ENCODE assay signal across 2 cellular contexts in the genomic region with DNA sequence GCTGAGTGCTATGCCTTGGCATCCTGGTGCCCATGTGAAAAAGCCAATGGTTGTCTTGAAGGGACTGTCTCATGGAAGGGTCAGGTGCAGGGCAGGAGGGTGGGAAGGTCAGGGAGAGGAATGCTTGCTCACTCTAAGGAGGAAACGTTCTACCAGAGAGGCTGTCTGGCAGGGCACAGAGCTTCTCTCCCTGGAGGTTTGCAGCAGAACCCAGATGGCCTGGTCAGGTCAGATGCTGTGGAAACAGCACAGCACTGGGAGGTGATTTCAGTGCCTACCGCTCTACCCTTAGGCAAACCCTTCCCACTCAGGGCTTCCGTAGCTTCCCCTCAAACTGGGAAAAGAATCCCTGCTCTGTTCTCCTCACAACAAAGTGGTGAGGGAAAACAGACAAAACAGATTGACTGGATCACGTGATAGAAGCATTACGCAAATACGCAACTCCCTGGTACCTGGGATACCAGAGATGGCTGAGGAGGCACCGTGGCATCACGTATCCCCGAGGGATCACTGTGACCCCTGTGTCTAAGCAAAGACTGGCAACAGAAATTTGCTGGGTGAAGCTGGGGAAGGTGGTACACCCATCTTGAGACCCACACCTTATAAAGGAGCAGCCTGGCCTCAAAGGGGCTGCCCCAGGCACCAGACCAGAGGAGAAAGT.
TF ChIP-seq lines count a peak whose summit lies in the region.

No MANE protein-coding gene starts in this region.

TF ChIP-seq in GM23338, 12 proteins besides CTCF, POLR2A, EP300 and RAD21 (continued from another document):
- TF ChIP-seq, protein P1, sequence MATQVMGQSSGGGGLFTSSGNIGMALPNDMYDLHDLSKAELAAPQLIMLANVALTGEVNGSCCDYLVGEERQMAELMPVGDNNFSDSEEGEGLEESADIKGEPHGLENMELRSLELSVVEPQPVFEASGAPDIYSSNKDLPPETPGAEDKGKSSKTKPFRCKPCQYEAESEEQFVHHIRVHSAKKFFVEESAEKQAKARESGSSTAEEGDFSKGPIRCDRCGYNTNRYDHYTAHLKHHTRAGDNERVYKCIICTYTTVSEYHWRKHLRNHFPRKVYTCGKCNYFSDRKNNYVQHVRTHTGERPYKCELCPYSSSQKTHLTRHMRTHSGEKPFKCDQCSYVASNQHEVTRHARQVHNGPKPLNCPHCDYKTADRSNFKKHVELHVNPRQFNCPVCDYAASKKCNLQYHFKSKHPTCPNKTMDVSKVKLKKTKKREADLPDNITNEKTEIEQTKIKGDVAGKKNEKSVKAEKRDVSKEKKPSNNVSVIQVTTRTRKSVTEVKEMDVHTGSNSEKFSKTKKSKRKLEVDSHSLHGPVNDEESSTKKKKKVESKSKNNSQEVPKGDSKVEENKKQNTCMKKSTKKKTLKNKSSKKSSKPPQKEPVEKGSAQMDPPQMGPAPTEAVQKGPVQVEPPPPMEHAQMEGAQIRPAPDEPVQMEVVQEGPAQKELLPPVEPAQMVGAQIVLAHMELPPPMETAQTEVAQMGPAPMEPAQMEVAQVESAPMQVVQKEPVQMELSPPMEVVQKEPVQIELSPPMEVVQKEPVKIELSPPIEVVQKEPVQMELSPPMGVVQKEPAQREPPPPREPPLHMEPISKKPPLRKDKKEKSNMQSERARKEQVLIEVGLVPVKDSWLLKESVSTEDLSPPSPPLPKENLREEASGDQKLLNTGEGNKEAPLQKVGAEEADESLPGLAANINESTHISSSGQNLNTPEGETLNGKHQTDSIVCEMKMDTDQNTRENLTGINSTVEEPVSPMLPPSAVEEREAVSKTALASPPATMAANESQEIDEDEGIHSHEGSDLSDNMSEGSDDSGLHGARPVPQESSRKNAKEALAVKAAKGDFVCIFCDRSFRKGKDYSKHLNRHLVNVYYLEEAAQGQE (IDR thresholded peaks at IDR 0.05; ENCODE audit: unreplicated experiment) = no peak
- TF ChIP-seq JUNB (IDR thresholded peaks at IDR 0.05; ENCODE audit: unreplicated experiment) = no peak
- TF ChIP-seq EZH2phosphoT487 (IDR thresholded peaks at IDR 0.05; ENCODE audit: unreplicated experiment) = no peak
- TF ChIP-seq, protein P2, sequence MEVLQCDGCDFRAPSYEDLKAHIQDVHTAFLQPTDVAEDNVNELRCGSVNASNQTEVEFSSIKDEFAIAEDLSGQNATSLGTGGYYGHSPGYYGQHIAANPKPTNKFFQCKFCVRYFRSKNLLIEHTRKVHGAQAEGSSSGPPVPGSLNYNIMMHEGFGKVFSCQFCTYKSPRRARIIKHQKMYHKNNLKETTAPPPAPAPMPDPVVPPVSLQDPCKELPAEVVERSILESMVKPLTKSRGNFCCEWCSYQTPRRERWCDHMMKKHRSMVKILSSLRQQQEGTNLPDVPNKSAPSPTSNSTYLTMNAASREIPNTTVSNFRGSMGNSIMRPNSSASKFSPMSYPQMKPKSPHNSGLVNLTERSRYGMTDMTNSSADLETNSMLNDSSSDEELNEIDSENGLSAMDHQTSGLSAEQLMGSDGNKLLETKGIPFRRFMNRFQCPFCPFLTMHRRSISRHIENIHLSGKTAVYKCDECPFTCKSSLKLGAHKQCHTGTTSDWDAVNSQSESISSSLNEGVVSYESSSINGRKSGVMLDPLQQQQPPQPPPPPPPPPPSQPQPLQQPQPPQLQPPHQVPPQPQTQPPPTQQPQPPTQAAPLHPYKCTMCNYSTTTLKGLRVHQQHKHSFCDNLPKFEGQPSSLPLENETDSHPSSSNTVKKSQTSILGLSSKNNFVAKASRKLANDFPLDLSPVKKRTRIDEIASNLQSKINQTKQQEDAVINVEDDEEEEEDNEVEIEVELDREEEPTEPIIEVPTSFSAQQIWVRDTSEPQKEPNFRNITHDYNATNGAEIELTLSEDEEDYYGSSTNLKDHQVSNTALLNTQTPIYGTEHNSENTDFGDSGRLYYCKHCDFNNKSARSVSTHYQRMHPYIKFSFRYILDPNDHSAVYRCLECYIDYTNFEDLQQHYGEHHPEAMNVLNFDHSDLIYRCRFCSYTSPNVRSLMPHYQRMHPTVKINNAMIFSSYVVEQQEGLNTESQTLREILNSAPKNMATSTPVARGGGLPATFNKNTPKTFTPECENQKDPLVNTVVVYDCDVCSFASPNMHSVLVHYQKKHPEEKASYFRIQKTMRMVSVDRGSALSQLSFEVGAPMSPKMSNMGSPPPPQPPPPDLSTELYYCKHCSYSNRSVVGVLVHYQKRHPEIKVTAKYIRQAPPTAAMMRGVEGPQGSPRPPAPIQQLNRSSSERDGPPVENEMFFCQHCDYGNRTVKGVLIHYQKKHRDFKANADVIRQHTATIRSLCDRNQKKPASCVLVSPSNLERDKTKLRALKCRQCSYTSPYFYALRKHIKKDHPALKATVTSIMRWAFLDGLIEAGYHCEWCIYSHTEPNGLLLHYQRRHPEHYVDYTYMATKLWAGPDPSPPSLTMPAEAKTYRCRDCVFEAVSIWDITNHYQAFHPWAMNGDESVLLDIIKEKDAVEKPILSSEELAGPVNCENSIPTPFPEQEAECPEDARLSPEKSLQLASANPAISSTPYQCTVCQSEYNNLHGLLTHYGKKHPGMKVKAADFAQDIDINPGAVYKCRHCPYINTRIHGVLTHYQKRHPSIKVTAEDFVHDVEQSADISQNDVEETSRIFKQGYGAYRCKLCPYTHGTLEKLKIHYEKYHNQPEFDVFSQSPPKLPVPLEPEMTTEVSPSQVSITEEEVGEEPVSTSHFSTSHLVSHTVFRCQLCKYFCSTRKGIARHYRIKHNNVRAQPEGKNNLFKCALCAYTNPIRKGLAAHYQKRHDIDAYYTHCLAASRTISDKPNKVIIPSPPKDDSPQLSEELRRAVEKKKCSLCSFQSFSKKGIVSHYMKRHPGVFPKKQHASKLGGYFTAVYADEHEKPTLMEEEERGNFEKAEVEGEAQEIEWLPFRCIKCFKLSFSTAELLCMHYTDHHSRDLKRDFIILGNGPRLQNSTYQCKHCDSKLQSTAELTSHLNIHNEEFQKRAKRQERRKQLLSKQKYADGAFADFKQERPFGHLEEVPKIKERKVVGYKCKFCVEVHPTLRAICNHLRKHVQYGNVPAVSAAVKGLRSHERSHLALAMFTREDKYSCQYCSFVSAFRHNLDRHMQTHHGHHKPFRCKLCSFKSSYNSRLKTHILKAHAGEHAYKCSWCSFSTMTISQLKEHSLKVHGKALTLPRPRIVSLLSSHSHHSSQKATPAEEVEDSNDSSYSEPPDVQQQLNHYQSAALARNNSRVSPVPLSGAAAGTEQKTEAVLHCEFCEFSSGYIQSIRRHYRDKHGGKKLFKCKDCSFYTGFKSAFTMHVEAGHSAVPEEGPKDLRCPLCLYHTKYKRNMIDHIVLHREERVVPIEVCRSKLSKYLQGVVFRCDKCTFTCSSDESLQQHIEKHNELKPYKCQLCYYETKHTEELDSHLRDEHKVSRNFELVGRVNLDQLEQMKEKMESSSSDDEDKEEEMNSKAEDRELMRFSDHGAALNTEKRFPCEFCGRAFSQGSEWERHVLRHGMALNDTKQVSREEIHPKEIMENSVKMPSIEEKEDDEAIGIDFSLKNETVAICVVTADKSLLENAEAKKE (CRISPR knock-in tag; IDR thresholded peaks at IDR 0.05) = no peak

TF ChIP-seq in WTC11, 78 proteins besides CTCF, POLR2A, EP300 and RAD21 (continued from another document):
- no peak for TF ChIP-seq ATF2 (CRISPR knock-in tag; IDR thresholded peaks at IDR 0.05; ENCODE audit: borderline replicate concordance, low read depth)
TF ChIP-seq in WTC11: peak in this region for 0.
